7 cellular contexts compared by ENCODE assay signal in the genomic region with DNA sequence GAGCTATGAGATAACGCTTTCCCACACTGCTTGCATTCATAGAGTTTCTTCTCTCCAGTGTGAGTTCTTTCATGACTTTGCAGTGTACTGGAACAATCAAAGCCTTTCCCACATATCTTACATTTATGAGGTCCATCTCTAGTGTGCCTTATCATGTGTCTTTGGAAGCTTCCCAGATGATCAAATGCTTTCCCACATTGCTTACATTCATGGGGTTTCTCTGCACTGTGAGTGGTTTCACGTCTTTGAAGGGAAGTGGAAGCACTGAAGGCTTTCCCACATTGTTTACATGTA. TPM values are rescaled to one million over a fixed set of nuclear protein-coding genes. Genes with fewer than 3 reads are reported as not detected.
"Had no signal": no experiment of that assay in that cellular context is flagged by ENCODE, and none has a peak within 500 bp of the region (broad histone marks: within the 10 kb centered on the region; RNA-seq: fewer than 3 reads in every experiment).

No MANE protein-coding gene starts in this region.

- H3K4me3 ChIP-seq: GM23338, HAP-1 had no signal

- ATAC-seq: GM23338, HCT116 had no signal

- H2AFZ ChIP-seq: GM23338 had no signal

- H3K4me1 Mint-ChIP-seq: GM23338, IgD-negative memory B cell had no signal

- H3K4me1 ChIP-seq: HAP-1 had no signal

- H3K27ac Mint-ChIP-seq: GM23338, IgD-negative memory B cell had no signal

- H3K4me2 ChIP-seq: GM23338 had no signal

- H3K4me3 Mint-ChIP-seq: GM23338, IgD-negative memory B cell had no signal

- FAIRE-seq: HTR-8/SVneo had no signal

- H3K27me3 Mint-ChIP-seq: IgD-negative memory B cell had no signal

- DNase-seq: H7, KG1 had no signal

- H3K36me3 ChIP-seq: HAP-1 had no signal

RNA-seq across cellular contexts. Expression of gene ZNF442, which starts 14.9 kb away (rescaled TPM):
- total RNA-seq: H7 had no signal

RNA-seq across cellular contexts. Expression of gene ZNF799, which starts 20.7 kb away (rescaled TPM):
- total RNA-seq: H7 had no signal

RNA-seq across cellular contexts. Expression of gene ZNF563, which starts 47.0 kb away (rescaled TPM):
- total RNA-seq: H7 had no signal
